In the genomic region with DNA sequence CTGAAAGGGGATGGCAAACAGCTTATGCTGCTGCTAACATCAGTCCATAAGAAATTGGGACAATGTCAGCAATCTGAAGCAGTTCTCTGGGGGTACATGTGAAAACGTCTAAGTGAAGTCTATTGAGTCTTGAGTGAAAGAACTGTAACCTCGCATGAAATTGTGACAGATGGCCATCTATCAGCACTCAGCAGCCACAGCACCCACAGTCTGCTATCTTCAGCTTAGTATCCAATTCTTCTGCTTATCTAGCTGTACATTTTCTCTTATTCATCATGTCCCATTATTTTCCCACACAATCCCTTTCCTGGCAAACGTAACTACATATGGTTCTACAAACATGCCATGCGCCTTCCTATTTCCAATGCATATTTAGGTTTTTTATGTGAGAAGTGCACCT, we compare ENCODE assay signal across 21 cellular contexts.
"Had no signal": no experiment of that assay in that cellular context is flagged by ENCODE, and none has a peak within 500 bp of the region (broad histone marks: within the 10 kb centered on the region; RNA-seq: fewer than 3 reads in every experiment).

No MANE protein-coding gene starts in this region.

- DNase-seq: dorsolateral prefrontal cortex; effector CD4-positive, alpha-beta T cell; foreskin fibroblast; gastrocnemius medialis; head of caudate nucleus; left ventricle myocardium superior; lower lobe of right lung; natural killer cell; occipital lobe; ovary; posterior cingulate gyrus; psoas muscle; right cardiac atrium; sigmoid colon; spleen; stimulated activated CD4-positive, alpha-beta T cell treated with anti-CD3 and anti-CD28 coated beads, Interleukin-4, amount 100 ng/mL, for 4 hours; stimulated activated naive CD8-positive, alpha-beta T cell treated with anti-CD3 and anti-CD28 coated beads, Interleukin-15, Interleukin-2, amounts not matched to agents 100 U/mL and 50 U/mL, for 24 hours; substantia nigra; upper lobe of left lung had no signal

- ATAC-seq: esophagus mucosa; gastrocnemius medialis; left ventricle myocardium superior; lower lobe of right lung; natural killer cell; psoas muscle; right cardiac atrium; stimulated activated memory B cell treated with anti-CD40 and anti-IgM and Interleukin-4, amounts not matched to agents 10 μg/mL and 1 μg/mL and 100 μg/mL, for 72 hours; stimulated activated naive CD8-positive, alpha-beta T cell treated with anti-CD3 and anti-CD28 coated beads, Interleukin-15, Interleukin-2, amounts not matched to agents 100 U/mL and 50 U/mL, for 24 hours had no signal
